Comparison of ENCODE assay signal across 23 cellular contexts in the genomic region with DNA sequence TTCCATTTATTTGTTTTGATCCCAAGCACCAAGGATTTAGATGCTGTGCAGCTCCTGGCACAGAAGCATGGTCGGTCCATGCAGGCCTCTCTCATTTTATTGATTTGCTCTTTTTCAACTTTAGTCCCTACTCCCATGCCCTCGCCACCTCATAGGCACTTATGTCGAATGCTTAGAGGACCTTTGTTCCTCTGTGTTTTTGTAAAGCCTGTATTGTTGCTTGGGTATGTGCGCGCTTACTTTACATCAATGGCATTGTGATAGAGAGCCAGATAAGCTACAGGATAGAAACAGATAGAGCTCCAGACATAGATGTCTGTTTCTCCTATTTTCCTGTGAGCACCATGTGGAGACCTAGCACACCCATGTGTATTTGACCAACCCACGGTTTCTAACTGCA.
"Had no signal": no experiment of that assay in that cellular context is flagged by ENCODE, and none has a peak within 500 bp of the region (broad histone marks: within the 10 kb centered on the region; RNA-seq: fewer than 3 reads in every experiment).

No MANE protein-coding gene starts in this region.

- H3K4me1 ChIP-seq: breast epithelium, heart right ventricle, sigmoid colon, stomach, vagina had no signal

- ATAC-seq: heart right ventricle; left colon; stimulated activated memory B cell treated with anti-CD40 and anti-IgM and Interleukin-4, amounts not matched to agents 10 μg/mL and 1 μg/mL and 100 μg/mL, for 72 hours had no signal

- H3K27me3 ChIP-seq: breast epithelium, sigmoid colon, stomach, vagina had no signal

- DNase-seq: activated CD4-positive, alpha-beta T cell treated with anti-CD3 and anti-CD28 coated beads, Interleukin-2, amount 10 ng/mL, durations not matched to agents 7 days and 5 days; activated CD4-positive, CD25-positive, alpha-beta regulatory T cell treated with anti-CD3 and anti-CD28 coated beads, Interleukin-2, amount 50 U/mL, for 72 hours; activated gamma-delta T cell treated with Interleukin-2 at 50 U/mL for 16 hours; activated T-cell treated with anti-CD3 and anti-CD28 coated beads, Interleukin-2, amount 50 U/mL, for 1 hour; cortex of kidney; heart right ventricle; islet precursor cell; left colon; mesenchymal stem cell; naive thymus-derived CD4-positive, alpha-beta T cell; sigmoid colon; stimulated activated CD4-positive, alpha-beta T cell treated with anti-CD3 and anti-CD28 coated beads, Interleukin-15, amount 100 ng/mL, for 24 hours; stomach; WERI-Rb-1 had no signal

- H3K27ac ChIP-seq: breast epithelium, epithelial cell of prostate, heart right ventricle, sigmoid colon, stomach, thoracic aorta, vagina, WERI-Rb-1 had no signal

- H3K27ac Mint-ChIP-seq: activated CD4-positive, alpha-beta T cell treated with anti-CD3 and anti-CD28 coated beads, Interleukin-2, amount 10 ng/mL, durations not matched to agents 7 days and 5 days; activated naive CD4-positive, alpha-beta T cell treated with anti-CD3 and anti-CD28 coated beads, Interleukin-2, amount 50 U/mL, for 24 hours; stimulated activated memory B cell treated with anti-CD40 and anti-IgM and Interleukin-4, amounts not matched to agents 10 μg/mL and 1 μg/mL and 100 μg/mL, for 72 hours; type B pancreatic cell had no signal

- H3K27me3 Mint-ChIP-seq: activated CD4-positive, alpha-beta T cell treated with anti-CD3 and anti-CD28 coated beads, Interleukin-2, amount 10 ng/mL, durations not matched to agents 7 days and 5 days; activated naive CD4-positive, alpha-beta T cell treated with anti-CD3 and anti-CD28 coated beads, Interleukin-2, amount 50 U/mL, for 24 hours; stimulated activated memory B cell treated with anti-CD40 and anti-IgM and Interleukin-4, amounts not matched to agents 10 μg/mL and 1 μg/mL and 100 μg/mL, for 72 hours had no signal

- H3K4me3 ChIP-seq: breast epithelium, heart right ventricle, sigmoid colon, smooth muscle cell, stomach, thoracic aorta, vagina had no signal

- H3K36me3 ChIP-seq: breast epithelium, heart right ventricle, thoracic aorta, vagina, WERI-Rb-1 had no signal

- H3K4me1 Mint-ChIP-seq: neural crest cell had no signal

- H3K36me3 Mint-ChIP-seq: activated naive CD4-positive, alpha-beta T cell treated with anti-CD3 and anti-CD28 coated beads, Interleukin-2, amount 50 U/mL, for 24 hours; type B pancreatic cell had no signal

- H3K4me3 Mint-ChIP-seq: activated CD4-positive, alpha-beta T cell treated with anti-CD3 and anti-CD28 coated beads, Interleukin-2, amount 10 ng/mL, durations not matched to agents 7 days and 5 days; activated naive CD4-positive, alpha-beta T cell treated with anti-CD3 and anti-CD28 coated beads, Interleukin-2, amount 50 U/mL, for 24 hours; naive thymus-derived CD4-positive, alpha-beta T cell; neural crest cell; stimulated activated memory B cell treated with anti-CD40 and anti-IgM and Interleukin-4, amounts not matched to agents 10 μg/mL and 1 μg/mL and 100 μg/mL, for 72 hours; type B pancreatic cell had no signal

- H3K9me3 Mint-ChIP-seq: type B pancreatic cell had no signal

- H3K9me3 ChIP-seq: breast epithelium, heart right ventricle, sigmoid colon, stomach, thoracic aorta, vagina had no signal
